Comparison of ENCODE assay signal across 8 cellular contexts in the genomic region with DNA sequence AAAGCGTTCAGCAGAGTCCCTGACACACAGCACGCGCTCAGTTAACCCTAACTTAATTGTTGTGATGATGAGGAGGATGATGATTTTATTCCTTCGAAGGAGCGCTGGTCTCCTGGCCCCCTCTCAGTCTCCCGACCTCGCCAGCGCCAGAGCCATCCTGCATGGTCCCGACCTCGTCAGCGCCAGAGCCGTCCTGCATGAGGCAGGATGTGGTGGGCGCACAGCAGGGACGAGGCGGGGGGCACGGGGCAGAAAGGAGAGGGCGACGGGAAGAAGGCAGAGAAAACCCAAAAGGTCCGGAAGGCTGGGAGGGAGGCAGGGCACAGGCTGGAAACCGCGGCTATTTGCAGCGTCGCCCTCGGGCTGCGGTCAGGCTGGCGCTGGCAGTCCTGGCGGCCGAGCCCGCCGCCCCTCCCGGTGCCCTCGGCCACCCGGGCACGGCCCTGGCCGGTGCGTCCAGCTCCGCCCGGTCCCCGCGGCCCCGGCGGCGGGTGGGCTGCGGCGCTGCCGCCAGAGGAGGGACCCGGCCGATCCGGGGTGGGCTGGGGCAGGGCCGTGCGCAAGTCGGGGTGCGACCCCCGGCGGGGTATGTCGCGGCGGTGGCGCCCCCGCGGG. TPM values are rescaled to one million over a fixed set of nuclear protein-coding genes. Genes with fewer than 3 reads are reported as not detected.
DNase-seq lines count a peak whose midpoint lies in the region; ATAC-seq, FAIRE-seq and TF ChIP-seq lines count a peak whose summit lies in the region.

No MANE protein-coding gene starts in this region.

- DNase-seq in GM12864 (ENCODE audit: low read depth) (no peak), SJSA1 (ENCODE audit: low read depth in 1 of 2, low spot score in 2 of 2) (peak in 1 of 2 experiments; percentile 29), fibroblast of lung (ENCODE audit: low read depth in 2 of 2) (no peak), pancreas (peak in 1 of 6 donors; percentile 72), SK-N-DZ (ENCODE audit: low spot score) (no peak), NCI-H526 (lab: John Stamatoyannopoulos, UW) (no peak)
- DNase-seq in activated CD4-positive, alpha-beta T cell treated with anti-CD3 and anti-CD28 coated beads for 48 hours: no peak

- peaks cover 18% of the 10 kb centered on the region for H3K4me1 ChIP-seq in SJSA1 (replicated peaks)
- peaks cover 2% of the 10 kb centered on the region for H3K4me1 ChIP-seq in fibroblast of lung (ENCODE audit: control insufficient read depth, extremely low read depth, insufficient read depth, low read length)
- H3K4me1 ChIP-seq in pancreas: no peaks in the 10 kb centered on the region

- H3K36me3 ChIP-seq in SJSA1 (no peaks in the 10 kb centered on the region), fibroblast of lung (ENCODE audit: control insufficient read depth, insufficient read depth, low read length) (no peaks in the 10 kb centered on the region), pancreas (no peaks in the 10 kb centered on the region)

- H3K9ac ChIP-seq in fibroblast of lung (ENCODE audit: insufficient read depth, low read length): peak overlapping the region; percentile 32

- no peaks in the 10 kb centered on the region for H4K20me1 ChIP-seq in fibroblast of lung (ENCODE audit: control insufficient read depth, extremely low read depth, insufficient read depth, low read length)

- peak; percentile 32 to 62 (median 46) for ATAC-seq in pancreas
- ATAC-seq in HG02678 (IDR thresholded peaks at IDR 0.05; ENCODE audit: unreplicated experiment): no peak

- H3K4me3 ChIP-seq in GM12864 (ENCODE audit: low read depth, low read length): peak overlapping the region; percentile 42
- peak overlapping the region; percentile 47 for H3K4me3 ChIP-seq in SJSA1
- H3K4me3 ChIP-seq in fibroblast of lung (replicated peaks in 1 of 4; ENCODE audit: control extremely low read depth in 1 of 4, insufficient read depth in 1 of 4, low read depth in 3 of 4, low read length in 4 of 4): peak overlapping the region in 3 of 4 experiments; percentile 20 to 65 (median 64)
- peak overlapping the region; percentile 22 to 46 (median 32) for H3K4me3 ChIP-seq in pancreas

- H3K27ac ChIP-seq in SJSA1: no peak overlapping the region
- no peak overlapping the region for H3K27ac ChIP-seq in fibroblast of lung (ENCODE audit: insufficient read depth, low read length)
- no peak overlapping the region for H3K27ac ChIP-seq in pancreas

- WGBS in pancreas, 2 donors: 4 to 6% methylated on average over 37 to 61 of the region's 61 CpGs

- peaks cover 31% of the 10 kb centered on the region for H3K27me3 ChIP-seq in SJSA1 (replicated peaks)
- H3K27me3 ChIP-seq in fibroblast of lung (ENCODE audit: control insufficient read depth, insufficient read depth, low read length): peaks cover 5% of the 10 kb centered on the region
- H3K27me3 ChIP-seq in pancreas: no peaks in the 10 kb centered on the region

- H3K79me2 ChIP-seq in fibroblast of lung (ENCODE audit: control insufficient read depth, insufficient read depth, low read length): no peaks in the 10 kb centered on the region

- intact Hi-C loops in pancreas (cut with DNase I): no loop called here

- peak overlapping the region; percentile 66 for H3K4me2 ChIP-seq in fibroblast of lung (ENCODE audit: extremely low read depth, insufficient read depth, low read length)

- FAIRE-seq in pancreas (lab: Jason Lieb, UNC): no peak

- TF ChIP-seq CTCF in GM12864 (IDR thresholded peaks at IDR 0.05; ENCODE audit: low read depth, low read length, missing control alignments): no peak
- TF ChIP-seq CTCF in fibroblast of lung (conservative IDR thresholded peaks at IDR 0.05 in 1 of 2, IDR thresholded peaks at IDR 0.05 in 1 of 2; ENCODE audit: low read depth in 1 of 2, low read length in 2 of 2): no peak
- TF ChIP-seq CTCF in pancreas (IDR thresholded peaks at IDR 0.05): no peak

- peak overlapping the region; percentile 65 for H2AFZ ChIP-seq in fibroblast of lung (ENCODE audit: low read length)

- peaks cover 5% of the 10 kb centered on the region; the same call in 1 of the 2 replicates for H3K9me3 ChIP-seq in SJSA1 (replicated peaks)
- H3K9me3 ChIP-seq in fibroblast of lung (ENCODE audit: control insufficient read depth, insufficient read depth, low read depth, low read length): no peaks in the 10 kb centered on the region
- H3K9me3 ChIP-seq in pancreas: no peaks in the 10 kb centered on the region

RNA-seq across cellular contexts. Expression of gene TAC4, which starts 3.0 kb away (rescaled TPM):
- not detected in 2 replicates for total RNA-seq in SJSA1 (2014; rRNA removed; shearing (Covaris generic))
- total RNA-seq in fibroblast of lung (not detected in 2 replicates), pancreas (not detected)
- polyA plus RNA-seq in fibroblast of lung (not detected in 2 replicates), pancreas (not detected)
- polyA plus RNA-seq in fibroblast of lung (2012): not detected in 2 replicates
- not detected in 2 replicates for polyA minus RNA-seq in fibroblast of lung (ENCODE audit: low replicate concordance)
- polyA plus RNA-seq in SK-N-DZ (2014; cell fraction: cytosol; rRNA removed): not detected in 2 replicates
- not detected in 2 replicates for polyA plus RNA-seq in SK-N-DZ (2014; cell fraction: nucleus; rRNA removed)
